In genomic region chr3:128170866-128171516, GRCh38 we compare ENCODE assay signal across 8 cellular contexts.
DNase-seq lines count a peak whose midpoint lies in the region; ATAC-seq and TF ChIP-seq lines count a peak whose summit lies in the region.

No MANE protein-coding gene starts in this region.

- peak; percentile 77 for DNase-seq in DMS114 treated with DMSO at 0.1 percent for 48 hours (lab: John Stamatoyannopoulos, UW; ENCODE audit: unreplicated experiment)
- DNase-seq in LoVo (ENCODE audit: low spot score), result peak; percentile 2
- peak; percentile 11 for DNase-seq in SHP77 treated with DMSO at 0.1 percent for 48 hours (lab: John Stamatoyannopoulos, UW)
- peak; percentile 68 for DNase-seq in epithelial cell of esophagus (ENCODE audit: low read depth)
- DNase-seq in middle frontal gyrus (ENCODE audit: extremely low spot score, low spot score), result peak; percentile 31
- DNase-seq in activated effector memory CD4-positive, alpha-beta T cell treated with Interleukin-2 at 50 U/mL for 16 hours, result no peak

- peak; percentile 78 for TF ChIP-seq CTCF in epithelial cell of esophagus (IDR thresholded peaks at IDR 0.05; ENCODE audit: insufficient read depth, low read depth, low read length, missing control alignments)

- H3K4me3 ChIP-seq in epithelial cell of esophagus (ENCODE audit: low read length), result no peak overlapping the region

- ATAC-seq in HG03442 (IDR thresholded peaks at IDR 0.05; ENCODE audit: unreplicated experiment) (no peak), HG03135 (IDR thresholded peaks at IDR 0.05; ENCODE audit: unreplicated experiment) (no peak)
